Comparison of ENCODE assay signal across 1 cellular context in genomic region chr10:109976657-109977056, GRCh38.
A peak's percentile ranks its signal among the peaks of the same experiment; 100 is the strongest.
TF ChIP-seq lines count a peak whose summit lies in the region.

No MANE protein-coding gene starts in this region.

TF ChIP-seq in HEK293, 187 proteins besides CTCF, POLR2A, EP300 and RAD21 (continues in another document):
- TF ChIP-seq ZNF707 (tag by site-specific recombination; IDR thresholded peaks at IDR 0.05): no peak
- no peak for TF ChIP-seq ZNF426 (tag by site-specific recombination; IDR thresholded peaks at IDR 0.05)
- no peak for TF ChIP-seq ZNF214 (tag by site-specific recombination; IDR thresholded peaks at IDR 0.05; ENCODE audit: borderline replicate concordance)
- no peak for TF ChIP-seq ZNF311 (tag by site-specific recombination; IDR thresholded peaks at IDR 0.05; ENCODE audit: borderline replicate concordance)
- peak; percentile 85 for TF ChIP-seq FEZF1 (tag by site-specific recombination; IDR thresholded peaks at IDR 0.05)
- TF ChIP-seq, protein P1, sequence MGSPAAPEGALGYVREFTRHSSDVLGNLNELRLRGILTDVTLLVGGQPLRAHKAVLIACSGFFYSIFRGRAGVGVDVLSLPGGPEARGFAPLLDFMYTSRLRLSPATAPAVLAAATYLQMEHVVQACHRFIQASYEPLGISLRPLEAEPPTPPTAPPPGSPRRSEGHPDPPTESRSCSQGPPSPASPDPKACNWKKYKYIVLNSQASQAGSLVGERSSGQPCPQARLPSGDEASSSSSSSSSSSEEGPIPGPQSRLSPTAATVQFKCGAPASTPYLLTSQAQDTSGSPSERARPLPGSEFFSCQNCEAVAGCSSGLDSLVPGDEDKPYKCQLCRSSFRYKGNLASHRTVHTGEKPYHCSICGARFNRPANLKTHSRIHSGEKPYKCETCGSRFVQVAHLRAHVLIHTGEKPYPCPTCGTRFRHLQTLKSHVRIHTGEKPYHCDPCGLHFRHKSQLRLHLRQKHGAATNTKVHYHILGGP (tag by site-specific recombination; IDR thresholded peaks at IDR 0.05): no peak
- TF ChIP-seq, protein P2, sequence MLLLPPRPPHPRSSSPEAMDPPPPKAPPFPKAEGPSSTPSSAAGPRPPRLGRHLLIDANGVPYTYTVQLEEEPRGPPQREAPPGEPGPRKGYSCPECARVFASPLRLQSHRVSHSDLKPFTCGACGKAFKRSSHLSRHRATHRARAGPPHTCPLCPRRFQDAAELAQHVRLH (tag by site-specific recombination; IDR thresholded peaks at IDR 0.05): no peak
- TF ChIP-seq ZNF132 (tag by site-specific recombination; IDR thresholded peaks at IDR 0.05; ENCODE audit: borderline replicate concordance): no peak
- TF ChIP-seq, protein P3, sequence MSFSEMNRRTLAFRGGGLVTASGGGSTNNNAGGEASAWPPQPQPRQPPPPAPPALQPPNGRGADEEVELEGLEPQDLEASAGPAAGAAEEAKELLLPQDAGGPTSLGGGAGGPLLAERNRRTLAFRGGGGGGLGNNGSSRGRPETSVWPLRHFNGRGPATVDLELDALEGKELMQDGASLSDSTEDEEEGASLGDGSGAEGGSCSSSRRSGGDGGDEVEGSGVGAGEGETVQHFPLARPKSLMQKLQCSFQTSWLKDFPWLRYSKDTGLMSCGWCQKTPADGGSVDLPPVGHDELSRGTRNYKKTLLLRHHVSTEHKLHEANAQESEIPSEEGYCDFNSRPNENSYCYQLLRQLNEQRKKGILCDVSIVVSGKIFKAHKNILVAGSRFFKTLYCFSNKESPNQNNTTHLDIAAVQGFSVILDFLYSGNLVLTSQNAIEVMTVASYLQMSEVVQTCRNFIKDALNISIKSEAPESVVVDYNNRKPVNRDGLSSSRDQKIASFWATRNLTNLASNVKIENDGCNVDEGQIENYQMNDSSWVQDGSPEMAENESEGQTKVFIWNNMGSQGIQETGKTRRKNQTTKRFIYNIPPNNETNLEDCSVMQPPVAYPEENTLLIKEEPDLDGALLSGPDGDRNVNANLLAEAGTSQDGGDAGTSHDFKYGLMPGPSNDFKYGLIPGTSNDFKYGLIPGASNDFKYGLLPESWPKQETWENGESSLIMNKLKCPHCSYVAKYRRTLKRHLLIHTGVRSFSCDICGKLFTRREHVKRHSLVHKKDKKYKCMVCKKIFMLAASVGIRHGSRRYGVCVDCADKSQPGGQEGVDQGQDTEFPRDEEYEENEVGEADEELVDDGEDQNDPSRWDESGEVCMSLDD (tag by site-specific recombination; IDR thresholded peaks at IDR 0.05): no peak
- no peak for TF ChIP-seq ZNF433 (tag by site-specific recombination; IDR thresholded peaks at IDR 0.05; ENCODE audit: low read depth)
- TF ChIP-seq SCRT2 (tag by site-specific recombination; IDR thresholded peaks at IDR 0.05): no peak
- TF ChIP-seq ZNF354C (tag by site-specific recombination; IDR thresholded peaks at IDR 0.05; ENCODE audit: borderline replicate concordance, low read depth): no peak
- TF ChIP-seq ZSCAN5A (tag by site-specific recombination; IDR thresholded peaks at IDR 0.05): no peak
- TF ChIP-seq ZNF292 (tag by site-specific recombination; IDR thresholded peaks at IDR 0.05; ENCODE audit: borderline replicate concordance, low read depth): no peak
- TF ChIP-seq, protein P4, sequence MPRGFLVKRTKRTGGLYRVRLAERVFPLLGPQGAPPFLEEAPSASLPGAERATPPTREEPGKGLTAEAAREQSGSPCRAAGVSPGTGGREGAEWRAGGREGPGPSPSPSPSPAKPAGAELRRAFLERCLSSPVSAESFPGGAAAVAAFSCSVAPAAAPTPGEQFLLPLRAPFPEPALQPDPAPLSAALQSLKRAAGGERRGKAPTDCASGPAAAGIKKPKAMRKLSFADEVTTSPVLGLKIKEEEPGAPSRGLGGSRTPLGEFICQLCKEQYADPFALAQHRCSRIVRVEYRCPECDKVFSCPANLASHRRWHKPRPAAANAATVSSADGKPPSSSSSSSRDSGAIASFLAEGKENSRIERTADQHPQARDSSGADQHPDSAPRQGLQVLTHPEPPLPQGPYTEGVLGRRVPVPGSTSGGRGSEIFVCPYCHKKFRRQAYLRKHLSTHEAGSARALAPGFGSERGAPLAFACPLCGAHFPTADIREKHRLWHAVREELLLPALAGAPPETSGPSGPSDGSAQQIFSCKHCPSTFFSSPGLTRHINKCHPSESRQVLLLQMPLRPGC (tag by site-specific recombination; IDR thresholded peaks at IDR 0.05): no peak
- TF ChIP-seq, protein P5, sequence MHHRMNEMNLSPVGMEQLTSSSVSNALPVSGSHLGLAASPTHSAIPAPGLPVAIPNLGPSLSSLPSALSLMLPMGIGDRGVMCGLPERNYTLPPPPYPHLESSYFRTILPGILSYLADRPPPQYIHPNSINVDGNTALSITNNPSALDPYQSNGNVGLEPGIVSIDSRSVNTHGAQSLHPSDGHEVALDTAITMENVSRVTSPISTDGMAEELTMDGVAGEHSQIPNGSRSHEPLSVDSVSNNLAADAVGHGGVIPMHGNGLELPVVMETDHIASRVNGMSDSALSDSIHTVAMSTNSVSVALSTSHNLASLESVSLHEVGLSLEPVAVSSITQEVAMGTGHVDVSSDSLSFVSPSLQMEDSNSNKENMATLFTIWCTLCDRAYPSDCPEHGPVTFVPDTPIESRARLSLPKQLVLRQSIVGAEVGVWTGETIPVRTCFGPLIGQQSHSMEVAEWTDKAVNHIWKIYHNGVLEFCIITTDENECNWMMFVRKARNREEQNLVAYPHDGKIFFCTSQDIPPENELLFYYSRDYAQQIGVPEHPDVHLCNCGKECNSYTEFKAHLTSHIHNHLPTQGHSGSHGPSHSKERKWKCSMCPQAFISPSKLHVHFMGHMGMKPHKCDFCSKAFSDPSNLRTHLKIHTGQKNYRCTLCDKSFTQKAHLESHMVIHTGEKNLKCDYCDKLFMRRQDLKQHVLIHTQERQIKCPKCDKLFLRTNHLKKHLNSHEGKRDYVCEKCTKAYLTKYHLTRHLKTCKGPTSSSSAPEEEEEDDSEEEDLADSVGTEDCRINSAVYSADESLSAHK (tag by site-specific recombination; IDR thresholded peaks at IDR 0.05): peak; percentile 58; the same call in 1 of the 2 replicates
- no peak for TF ChIP-seq ZNF350 (tag by site-specific recombination; IDR thresholded peaks at IDR 0.05)
- TF ChIP-seq ZBTB20 (tag by site-specific recombination; IDR thresholded peaks at IDR 0.05): no peak
- TF ChIP-seq GLI2 (tag by site-specific recombination; IDR thresholded peaks at IDR 0.05; ENCODE audit: borderline replicate concordance, low read depth): no peak
- TF ChIP-seq ZNF660 (tag by site-specific recombination; IDR thresholded peaks at IDR 0.05): no peak
- no peak for TF ChIP-seq ZNF621 (tag by site-specific recombination; IDR thresholded peaks at IDR 0.05)
- TF ChIP-seq ZNF2 (tag by site-specific recombination; IDR thresholded peaks at IDR 0.05): no peak
- 0 out of 2 replicates have a peak, but pooled peaks have one; percentile 29 for TF ChIP-seq ZNF561 (tag by site-specific recombination; IDR thresholded peaks at IDR 0.05; ENCODE audit: borderline replicate concordance)
- peak; percentile 89; the same call in 1 of the 2 replicates for TF ChIP-seq TCF7L2 (IDR thresholded peaks at IDR 0.05; ENCODE audit: borderline replicate concordance, low read depth, low read length)
- no peak for TF ChIP-seq ZNF398 (tag by site-specific recombination; IDR thresholded peaks at IDR 0.05)
- TF ChIP-seq ZNF555 (tag by site-specific recombination; conservative IDR thresholded peaks at IDR 0.05): no peak
- no peak for TF ChIP-seq ZNF48 (tag by site-specific recombination; IDR thresholded peaks at IDR 0.05)
- no peak for TF ChIP-seq ZFP69B (tag by site-specific recombination; IDR thresholded peaks at IDR 0.05)
- no peak for TF ChIP-seq ZNF266 (tag by site-specific recombination; IDR thresholded peaks at IDR 0.05; ENCODE audit: low read depth)
- TF ChIP-seq ZNF341 (tag by site-specific recombination; IDR thresholded peaks at IDR 0.05; ENCODE audit: low read depth): no peak
- 0 out of 2 replicates have a peak, but pooled peaks have one; percentile 37 for TF ChIP-seq GFI1B (tag by site-specific recombination; IDR thresholded peaks at IDR 0.05)
- no peak for TF ChIP-seq ZNF571 (tag by site-specific recombination; IDR thresholded peaks at IDR 0.05)
- no peak for TF ChIP-seq SP7 (tag by site-specific recombination; IDR thresholded peaks at IDR 0.05)
- TF ChIP-seq ZNF221 (tag by site-specific recombination; IDR thresholded peaks at IDR 0.05; ENCODE audit: borderline replicate concordance): no peak
- TF ChIP-seq, protein P6, sequence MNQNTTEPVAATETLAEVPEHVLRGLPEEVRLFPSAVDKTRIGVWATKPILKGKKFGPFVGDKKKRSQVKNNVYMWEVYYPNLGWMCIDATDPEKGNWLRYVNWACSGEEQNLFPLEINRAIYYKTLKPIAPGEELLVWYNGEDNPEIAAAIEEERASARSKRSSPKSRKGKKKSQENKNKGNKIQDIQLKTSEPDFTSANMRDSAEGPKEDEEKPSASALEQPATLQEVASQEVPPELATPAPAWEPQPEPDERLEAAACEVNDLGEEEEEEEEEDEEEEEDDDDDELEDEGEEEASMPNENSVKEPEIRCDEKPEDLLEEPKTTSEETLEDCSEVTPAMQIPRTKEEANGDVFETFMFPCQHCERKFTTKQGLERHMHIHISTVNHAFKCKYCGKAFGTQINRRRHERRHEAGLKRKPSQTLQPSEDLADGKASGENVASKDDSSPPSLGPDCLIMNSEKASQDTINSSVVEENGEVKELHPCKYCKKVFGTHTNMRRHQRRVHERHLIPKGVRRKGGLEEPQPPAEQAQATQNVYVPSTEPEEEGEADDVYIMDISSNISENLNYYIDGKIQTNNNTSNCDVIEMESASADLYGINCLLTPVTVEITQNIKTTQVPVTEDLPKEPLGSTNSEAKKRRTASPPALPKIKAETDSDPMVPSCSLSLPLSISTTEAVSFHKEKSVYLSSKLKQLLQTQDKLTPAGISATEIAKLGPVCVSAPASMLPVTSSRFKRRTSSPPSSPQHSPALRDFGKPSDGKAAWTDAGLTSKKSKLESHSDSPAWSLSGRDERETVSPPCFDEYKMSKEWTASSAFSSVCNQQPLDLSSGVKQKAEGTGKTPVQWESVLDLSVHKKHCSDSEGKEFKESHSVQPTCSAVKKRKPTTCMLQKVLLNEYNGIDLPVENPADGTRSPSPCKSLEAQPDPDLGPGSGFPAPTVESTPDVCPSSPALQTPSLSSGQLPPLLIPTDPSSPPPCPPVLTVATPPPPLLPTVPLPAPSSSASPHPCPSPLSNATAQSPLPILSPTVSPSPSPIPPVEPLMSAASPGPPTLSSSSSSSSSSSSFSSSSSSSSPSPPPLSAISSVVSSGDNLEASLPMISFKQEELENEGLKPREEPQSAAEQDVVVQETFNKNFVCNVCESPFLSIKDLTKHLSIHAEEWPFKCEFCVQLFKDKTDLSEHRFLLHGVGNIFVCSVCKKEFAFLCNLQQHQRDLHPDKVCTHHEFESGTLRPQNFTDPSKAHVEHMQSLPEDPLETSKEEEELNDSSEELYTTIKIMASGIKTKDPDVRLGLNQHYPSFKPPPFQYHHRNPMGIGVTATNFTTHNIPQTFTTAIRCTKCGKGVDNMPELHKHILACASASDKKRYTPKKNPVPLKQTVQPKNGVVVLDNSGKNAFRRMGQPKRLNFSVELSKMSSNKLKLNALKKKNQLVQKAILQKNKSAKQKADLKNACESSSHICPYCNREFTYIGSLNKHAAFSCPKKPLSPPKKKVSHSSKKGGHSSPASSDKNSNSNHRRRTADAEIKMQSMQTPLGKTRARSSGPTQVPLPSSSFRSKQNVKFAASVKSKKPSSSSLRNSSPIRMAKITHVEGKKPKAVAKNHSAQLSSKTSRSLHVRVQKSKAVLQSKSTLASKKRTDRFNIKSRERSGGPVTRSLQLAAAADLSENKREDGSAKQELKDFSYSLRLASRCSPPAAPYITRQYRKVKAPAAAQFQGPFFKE (tag by site-specific recombination; IDR thresholded peaks at IDR 0.05; ENCODE audit: borderline replicate concordance): no peak
- TF ChIP-seq ZNF473 (tag by site-specific recombination; IDR thresholded peaks at IDR 0.05): no peak
- TF ChIP-seq ZBTB17 (tag by site-specific recombination; IDR thresholded peaks at IDR 0.05): no peak
- no peak for TF ChIP-seq ZNF366 (tag by site-specific recombination; conservative IDR thresholded peaks at IDR 0.05)
- no peak for TF ChIP-seq ZSCAN16 (tag by site-specific recombination; IDR thresholded peaks at IDR 0.05)
- no peak for TF ChIP-seq ZNF747 (tag by site-specific recombination; IDR thresholded peaks at IDR 0.05)
- peak; percentile 61; the same call in 1 of the 2 replicates for TF ChIP-seq ZNF146 (tag by site-specific recombination; IDR thresholded peaks at IDR 0.05)
- TF ChIP-seq SALL2 (tag by site-specific recombination; IDR thresholded peaks at IDR 0.05; ENCODE audit: borderline replicate concordance): no peak
- TF ChIP-seq GLIS2 (tag by site-specific recombination; IDR thresholded peaks at IDR 0.05): no peak
- TF ChIP-seq WT1 (tag by site-specific recombination; IDR thresholded peaks at IDR 0.05): no peak
